ENCODE assay signal across 1 cellular context in genomic region chr6:113735487-113735886, GRCh38.
TF ChIP-seq lines count a peak whose summit lies in the region.

No MANE protein-coding gene starts in this region.

TF ChIP-seq in HCT116, 20 proteins besides CTCF, POLR2A, EP300 and RAD21:
- TF ChIP-seq POLR2AphosphoS5 (IDR thresholded peaks at IDR 0.05; ENCODE audit: low read depth, low read length) (no peak), REST (IDR thresholded peaks at IDR 0.05; ENCODE audit: low read depth) (no peak), EZH2phosphoT487 (IDR thresholded peaks at IDR 0.05; ENCODE audit: borderline replicate concordance) (no peak), EZH2 (IDR thresholded peaks at IDR 0.05) (no peak), ELF1 (IDR thresholded peaks at IDR 0.05; ENCODE audit: borderline replicate concordance, low read depth) (no peak), SP1 (IDR thresholded peaks at IDR 0.05; ENCODE audit: low read depth) (no peak), YY1 (IDR thresholded peaks at IDR 0.05; ENCODE audit: extremely low read depth, insufficient replicate concordance, low read depth, low read length) (no peak), MAX (IDR thresholded peaks at IDR 0.05) (no peak), CEBPB (IDR thresholded peaks at IDR 0.05; ENCODE audit: low read depth) (no peak), SIN3A (IDR thresholded peaks at IDR 0.05; ENCODE audit: low read depth) (no peak), SRF (IDR thresholded peaks at IDR 0.05; ENCODE audit: low read depth) (no peak), ZFX (IDR thresholded peaks at IDR 0.05) (no peak), TCF7L2 (IDR thresholded peaks at IDR 0.05; ENCODE audit: borderline replicate concordance, extremely low read depth, insufficient read depth, insufficient read length) (no peak), ZNF274 (IDR thresholded peaks at IDR 0.05; ENCODE audit: low read depth, low read length) (no peak), EGR1 (IDR thresholded peaks at IDR 0.05; ENCODE audit: low read depth) (no peak), CBX3 (IDR thresholded peaks at IDR 0.05; ENCODE audit: low read depth) (no peak), FOSL1 (IDR thresholded peaks at IDR 0.05; ENCODE audit: low read depth) (no peak)
- TF ChIP-seq, protein P1, sequence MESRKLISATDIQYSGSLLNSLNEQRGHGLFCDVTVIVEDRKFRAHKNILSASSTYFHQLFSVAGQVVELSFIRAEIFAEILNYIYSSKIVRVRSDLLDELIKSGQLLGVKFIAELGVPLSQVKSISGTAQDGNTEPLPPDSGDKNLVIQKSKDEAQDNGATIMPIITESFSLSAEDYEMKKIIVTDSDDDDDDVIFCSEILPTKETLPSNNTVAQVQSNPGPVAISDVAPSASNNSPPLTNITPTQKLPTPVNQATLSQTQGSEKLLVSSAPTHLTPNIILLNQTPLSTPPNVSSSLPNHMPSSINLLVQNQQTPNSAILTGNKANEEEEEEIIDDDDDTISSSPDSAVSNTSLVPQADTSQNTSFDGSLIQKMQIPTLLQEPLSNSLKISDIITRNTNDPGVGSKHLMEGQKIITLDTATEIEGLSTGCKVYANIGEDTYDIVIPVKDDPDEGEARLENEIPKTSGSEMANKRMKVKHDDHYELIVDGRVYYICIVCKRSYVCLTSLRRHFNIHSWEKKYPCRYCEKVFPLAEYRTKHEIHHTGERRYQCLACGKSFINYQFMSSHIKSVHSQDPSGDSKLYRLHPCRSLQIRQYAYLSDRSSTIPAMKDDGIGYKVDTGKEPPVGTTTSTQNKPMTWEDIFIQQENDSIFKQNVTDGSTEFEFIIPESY (IDR thresholded peaks at IDR 0.05; ENCODE audit: extremely low read depth, insufficient replicate concordance, low read length) = no peak
